Comparison of ENCODE assay signal across 8 cellular contexts in the genomic region with DNA sequence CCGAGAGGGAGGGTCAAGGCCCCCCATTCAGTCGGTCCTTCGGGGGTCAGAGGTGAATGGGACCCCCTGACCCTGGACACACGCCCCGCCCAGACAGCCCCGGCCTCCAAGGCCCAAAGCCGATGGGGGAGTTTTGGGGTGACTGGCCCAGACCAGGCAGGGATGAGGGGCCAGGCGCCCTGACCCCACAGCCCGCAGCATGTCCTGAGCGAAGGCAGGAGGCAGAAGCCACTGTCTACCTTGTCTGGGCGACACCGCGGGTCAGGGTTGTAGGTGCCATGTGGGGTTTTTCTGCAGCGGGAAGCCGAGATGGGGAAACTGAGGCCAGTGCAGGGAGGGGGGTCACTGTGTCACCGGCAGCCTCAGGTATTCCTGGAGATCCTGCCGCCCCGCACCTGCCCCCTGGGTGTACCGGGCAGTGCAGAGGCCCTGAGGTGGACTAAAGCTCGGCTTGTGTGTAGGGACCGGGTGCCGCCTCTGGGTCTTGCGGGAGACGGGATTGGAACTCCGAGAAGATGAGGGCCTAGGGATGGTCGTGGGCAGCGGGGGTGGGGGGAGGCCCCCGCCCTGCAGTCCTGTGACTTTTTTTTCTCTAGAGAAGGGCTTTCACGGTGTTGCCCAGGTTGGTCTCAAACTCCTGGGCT. TPM values are rescaled to one million over a fixed set of nuclear protein-coding genes. Genes with fewer than 3 reads are reported as not detected.
DNase-seq lines count a peak whose midpoint lies in the region; ATAC-seq, FAIRE-seq and TF ChIP-seq lines count a peak whose summit lies in the region.
"Had no signal": no experiment of that assay in that cellular context is flagged by ENCODE, and none has a peak within 500 bp of the region (broad histone marks: within the 10 kb centered on the region; RNA-seq: fewer than 3 reads in every experiment).

No MANE protein-coding gene starts in this region.

- H3K4me1 Mint-ChIP-seq in Calu3 (ENCODE audit: low read depth, unreplicated experiment): no peaks in the 10 kb centered on the region

- ATAC-seq in mucosa of descending colon: peak; percentile 5

- H3K27ac Mint-ChIP-seq in Calu3 (ENCODE audit: unreplicated experiment): no peak overlapping the region

- intact Hi-C loops in colonic mucosa (cut with DNase I): no loop called here
- intact Hi-C loops in mucosa of descending colon (cut with DNase I, micrococcal nuclease): no loop called here
- intact Hi-C loops in thyroid gland (cut with DNase I): no loop called here
- intact Hi-C loops in Calu3 (cut with micrococcal nuclease; ENCODE audit: unreplicated experiment): no loop called here

- CTCF ChIA-PET in Calu3 (lab: Charles Lee): no interaction called here

- TF ChIP-seq CTCF in colonic mucosa (IDR thresholded peaks at IDR 0.05) (no peak), mucosa of descending colon (IDR thresholded peaks at IDR 0.05) (no peak), thyroid gland (IDR thresholded peaks at IDR 0.05) (no peak), Calu3 (IDR thresholded peaks at IDR 0.05; ENCODE audit: unreplicated experiment) (no peak)

- H3K4me3 Mint-ChIP-seq in Calu3 (ENCODE audit: low read depth, unreplicated experiment): no peak overlapping the region

- no TSS peak for BruUV-seq in Calu3 (replicated peaks; lab: Mats Ljungman, UMichigan)

- H3K9me3 Mint-ChIP-seq in Calu3 (ENCODE audit: low read depth, unreplicated experiment): no peaks in the 10 kb centered on the region

- peaks cover 19% of the 10 kb centered on the region for H3K27me3 Mint-ChIP-seq in Calu3 (ENCODE audit: unreplicated experiment)

- peak overlapping the region; percentile 96; the same call in 1 of the 2 replicates for H3K27ac ChIP-seq in HUES6 (ENCODE audit: low read depth, low read length)
- peak overlapping the region; percentile 41 for H3K27ac ChIP-seq in colonic mucosa
- peak overlapping the region; percentile 74 to 76 (median 76) for H3K27ac ChIP-seq in thyroid gland

- no peaks in the 10 kb centered on the region for H3K9me3 ChIP-seq in HUES6 (ENCODE audit: control insufficient read depth, insufficient read depth, low read depth, low read length)
- H3K9me3 ChIP-seq in colonic mucosa: no peaks in the 10 kb centered on the region
- H3K9me3 ChIP-seq in mucosa of descending colon: no peaks in the 10 kb centered on the region
- H3K9me3 ChIP-seq in thyroid gland: no peaks in the 10 kb centered on the region

- H3K36me3 Mint-ChIP-seq in Calu3 (ENCODE audit: insufficient read depth, unreplicated experiment): peaks cover 6% of the 10 kb centered on the region

- no peak for TF ChIP-seq POLR2A in thyroid gland (IDR thresholded peaks at IDR 0.05)

- no peaks in the 10 kb centered on the region for H3K27me3 ChIP-seq in HUES6 (ENCODE audit: control insufficient read depth, insufficient read depth, low read length)
- H3K27me3 ChIP-seq in colonic mucosa: no peaks in the 10 kb centered on the region
- no peaks in the 10 kb centered on the region for H3K27me3 ChIP-seq in thyroid gland

- DNase-seq in colonic mucosa (no peak), mucosa of descending colon (no peak), thyroid gland (no peak), Calu3 (no peak), NCI-H774 (lab: John Stamatoyannopoulos, UW) (no peak), RCC 7860 (ENCODE audit: low spot score) (no peak)

- H3K9ac ChIP-seq in HUES6 (ENCODE audit: low read length): no peak overlapping the region
- peak overlapping the region; percentile 38 to 43 for H3K9ac ChIP-seq in colonic mucosa (ENCODE audit: low read depth in 2 of 2, low read length in 2 of 2)

- H3K36me3 ChIP-seq in HUES6 (ENCODE audit: control insufficient read depth, insufficient read depth, low read length) (peaks cover 58% of the 10 kb centered on the region), colonic mucosa (no peaks in the 10 kb centered on the region), mucosa of descending colon (ENCODE audit: low read depth) (no peaks in the 10 kb centered on the region), thyroid gland (no peaks in the 10 kb centered on the region)

- peaks cover 25% of the 10 kb centered on the region for H3K4me1 ChIP-seq in HUES6 (ENCODE audit: control insufficient read depth, insufficient read depth, low read length)
- peaks cover 31% of the 10 kb centered on the region for H3K4me1 ChIP-seq in colonic mucosa
- H3K4me1 ChIP-seq in mucosa of descending colon (ENCODE audit: low read depth): peaks cover 29% of the 10 kb centered on the region
- peaks cover 16 to 20% of the 10 kb centered on the region in 2 donors for H3K4me1 ChIP-seq in thyroid gland

- FAIRE-seq in RCC 7860 (lab: Jason Lieb, UNC): no peak
- FAIRE-seq: GM12892 had no signal

- H3K4me3 ChIP-seq in HUES6 (ENCODE audit: low read depth, low read length) (no peak overlapping the region), colonic mucosa (no peak overlapping the region), mucosa of descending colon (no peak overlapping the region), thyroid gland (replicated peaks in 1 of 3) (no peak overlapping the region)

- 74 to 78% methylated on average over 21 to 26 of the region's 29 CpGs for WGBS in thyroid gland, 2 donors

RNA-seq across cellular contexts. Expression of a gene that starts 8.5 kb away (rescaled TPM):
- total RNA-seq in colonic mucosa (10 to 100 TPM in 1 of 2 donors, 1 to 10 TPM in 1; 8.7 to 13.0 TPM), mucosa of descending colon (10 to 100 TPM; 10.1 to 16.0 (median 14.5) TPM), thyroid gland (1 to 10 TPM; 2.6 to 7.7 (median 3.9) TPM), Calu3 (2022) (0.85 and 1.6 TPM in 2 replicates)

RNA-seq across cellular contexts. Expression of a gene that starts 17.2 kb away (rescaled TPM):
- total RNA-seq in colonic mucosa (under 1 TPM in 1 of 2 donors, not detected in 1; 0.21 TPM), mucosa of descending colon (not detected), thyroid gland (not detected), Calu3 (2022) (not detected in 2 replicates)

RNA-seq across cellular contexts. Expression of a gene that starts 21.3 kb away (rescaled TPM):
- 10 to 100 TPM; 54.5 to 55.6 TPM for total RNA-seq in colonic mucosa
- total RNA-seq in mucosa of descending colon: 10 to 100 TPM; 52.6 to 62.6 (median 54.8) TPM
- total RNA-seq in thyroid gland: 10 to 100 TPM; 29.2 to 45.8 (median 34.9) TPM
- total RNA-seq in Calu3 (2022): 54.0 and 55.5 TPM in 2 replicates

RNA-seq across cellular contexts. Expression of a gene that starts 41.0 kb away (rescaled TPM):
- total RNA-seq in colonic mucosa: not detected
- not detected for total RNA-seq in mucosa of descending colon
- total RNA-seq in thyroid gland: not detected
- total RNA-seq in Calu3 (2022): not detected in 2 replicates

RNA-seq across cellular contexts. Expression of a gene that starts 41.3 kb away (rescaled TPM):
- total RNA-seq in colonic mucosa (10 to 100 TPM; 73.3 to 83.2 TPM), mucosa of descending colon (10 to 100 TPM; 53.4 to 77.4 (median 61.4) TPM), thyroid gland (10 to 100 TPM; 33.2 to 66.5 (median 54.3) TPM), Calu3 (2022) (21.4 and 22.4 TPM in 2 replicates)

Comparison
In these comparisons a context has a peak if more than half of its experiments do, and no peak if none do; other contexts are left out.
1. H3K27ac ChIP-seq: peak in every context shown above with its lines; median percentile 96 in HUES6; 76 in thyroid gland; 41 in colonic mucosa.